In genomic region chr17:28726912-28727726, GRCh38 we compare ENCODE assay signal across 8 cellular contexts. TPM values are rescaled to one million over a fixed set of nuclear protein-coding genes. Genes with fewer than 3 reads are reported as not detected.
DNase-seq lines count a peak whose midpoint lies in the region; ATAC-seq and TF ChIP-seq lines count a peak whose summit lies in the region.

No MANE protein-coding gene starts in this region.

- WGBS in lower leg skin, 2 donors, result 2 to 3% methylated on average over 37 to 41 of the region's 41 CpGs

- intact Hi-C loops in lower leg skin (cut with DNase I; ENCODE audit: low total_unique reads), result no loop called here

- DNase-seq in C1 segment of cervical spinal cord (lab: John Stamatoyannopoulos, UW), result peak in 13 of 14 donors; percentile 55 to 92 (median 86)
- peak; percentile 76 for DNase-seq in GM19240 (ENCODE audit: insufficient read length, low spot score)
- DNase-seq in NCI-H748 treated with DMSO at 0.1 percent for 48 hours (lab: John Stamatoyannopoulos, UW), result peak; percentile 98
- DNase-seq in activated CD4-positive, alpha-beta T cell treated with anti-CD3 and anti-CD28 coated beads, Interleukin-2, amount 50 U/mL, for 48 hours, result peak; percentile 96 to 97
- DNase-seq in dermis microvascular lymphatic vessel endothelial cell (ENCODE audit: low read depth in 2 of 2), result peak; percentile 63 to 89
- peak; percentile 92 to 98 for DNase-seq in lower leg skin (ENCODE audit: low spot score in 2 of 2)
- DNase-seq in stimulated activated CD4-positive, alpha-beta T cell treated with anti-CD3 and anti-CD28 coated beads, Interleukin-4, amount 100 ng/mL, for 4 hours, result peak; percentile 88

- peak; percentile 28 for ATAC-seq in HG03469 (IDR thresholded peaks at IDR 0.05; ENCODE audit: unreplicated experiment)

- no peak for TF ChIP-seq POLR2A in lower leg skin (IDR thresholded peaks at IDR 0.05)

- peak overlapping the region; percentile 56 for H3K4me3 ChIP-seq in lower leg skin (ENCODE audit: low read depth, poor library complexity, severe bottlenecking)

- TF ChIP-seq CTCF in lower leg skin (IDR thresholded peaks at IDR 0.05), result peak in 2 of 3 donors; percentile 46 to 99

RNA-seq across cellular contexts. Expression of gene TLCD1, which starts 1.1 kb away (rescaled TPM):
- total RNA-seq in dermis microvascular lymphatic vessel endothelial cell (0.89 and 1.5 TPM in 2 replicates), lower leg skin (10 to 100 TPM in 3 of 4 donors, 1 to 10 TPM in 1; 9.4 to 33.6 (median 23.5) TPM)

RNA-seq across cellular contexts. Expression of gene NEK8, which starts 1.5 kb away (rescaled TPM):
- 1.7 and 2.1 TPM in 2 replicates for total RNA-seq in dermis microvascular lymphatic vessel endothelial cell
- 1 to 10 TPM; 2.1 to 9.5 (median 4.4) TPM for total RNA-seq in lower leg skin

RNA-seq across cellular contexts. Expression of gene RPL23A, which starts 7.3 kb away (rescaled TPM):
- total RNA-seq in dermis microvascular lymphatic vessel endothelial cell, result 429 and 557 TPM in 2 replicates
- 100 to 1,000 TPM; 538 to 966 (median 735) TPM for total RNA-seq in lower leg skin

RNA-seq across cellular contexts. Expression of gene RAB34, which starts 9.5 kb away (rescaled TPM):
- 11.8 and 18.8 TPM in 2 replicates for total RNA-seq in dermis microvascular lymphatic vessel endothelial cell
- total RNA-seq in lower leg skin, result 100 to 1,000 TPM in 2 of 4 donors, 10 to 100 TPM in 2; 76.6 to 138 (median 103) TPM

RNA-seq across cellular contexts. Expression of gene PROCA1, which starts 15.4 kb away (rescaled TPM):
- total RNA-seq in dermis microvascular lymphatic vessel endothelial cell (0.25 and 0.26 TPM in 2 replicates), lower leg skin (1 to 10 TPM in 3 of 4 donors, not detected in 1; 1.0 to 3.7 (median 3.3) TPM)

Comparison
In these comparisons a context has a peak if more than half of its experiments do, and no peak if none do; other contexts are left out.
1. Peak in every context shown above with its lines: DNase-seq, ATAC-seq and H3K4me3 ChIP-seq.